ENCODE assay signal across 1 cellular context in genomic region chr20:31716818-31717477, GRCh38.
TF ChIP-seq lines count a peak whose summit lies in the region.

No MANE protein-coding gene starts in this region.

TF ChIP-seq in H1, 55 proteins besides CTCF, POLR2A, EP300 and RAD21:
- TF ChIP-seq SAP30 (IDR thresholded peaks at IDR 0.05; ENCODE audit: insufficient read depth, insufficient replicate concordance, low read length) (no peak), SP1 (IDR thresholded peaks at IDR 0.05; ENCODE audit: low read depth, low read length) (no peak), ATF2 (IDR thresholded peaks at IDR 0.05; ENCODE audit: low read length) (no peak), E2F6 (IDR thresholded peaks at IDR 0.05) (no peak), KDM4A (IDR thresholded peaks at IDR 0.05; ENCODE audit: low read depth, low read length, severe bottlenecking) (no peak), CHD1 (IDR thresholded peaks at IDR 0.05; ENCODE audit: low read depth, low read length) (no peak), BACH1 (IDR thresholded peaks at IDR 0.05; ENCODE audit: low read length) (no peak), JUN (IDR thresholded peaks at IDR 0.05; ENCODE audit: low read depth, low read length) (no peak), FOSL1 (IDR thresholded peaks at IDR 0.05; ENCODE audit: insufficient read depth, low read depth, low read length) (no peak), CEBPB (IDR thresholded peaks at IDR 0.05; ENCODE audit: low read depth, low read length) (no peak), HDAC6 (IDR thresholded peaks at IDR 0.05; ENCODE audit: low read depth, low read length) (no peak), TBP (IDR thresholded peaks at IDR 0.05; ENCODE audit: low read depth, low read length) (no peak), GTF2F1 (IDR thresholded peaks at IDR 0.05; ENCODE audit: borderline replicate concordance, low read depth, low read length) (no peak), POLR2AphosphoS5 (IDR thresholded peaks at IDR 0.05; ENCODE audit: low read depth, low read length) (no peak), CHD7 (IDR thresholded peaks at IDR 0.05; ENCODE audit: insufficient replicate concordance, low read length) (no peak), SUZ12 (IDR thresholded peaks at IDR 0.05; ENCODE audit: low read length) (no peak), HDAC2 (IDR thresholded peaks at IDR 0.05; ENCODE audit: borderline replicate concordance in 1 of 2, low read depth in 2 of 2, low read length in 2 of 2) (no peak), BRCA1 (IDR thresholded peaks at IDR 0.05; ENCODE audit: low read depth, low read length) (no peak), POU5F1 (IDR thresholded peaks at IDR 0.05; ENCODE audit: low read depth, low read length) (no peak)
